Comparison of ENCODE assay signal across 17 cellular contexts in genomic region chr4:3834186-3834920, GRCh38.
"Had no signal": no experiment of that assay in that cellular context is flagged by ENCODE, and none has a peak within 500 bp of the region (broad histone marks: within the 10 kb centered on the region; RNA-seq: fewer than 3 reads in every experiment).

No MANE protein-coding gene starts in this region.

- H3K36me3 ChIP-seq: colonic mucosa, gastrocnemius medialis, right atrium auricular region, stomach, thoracic aorta had no signal

- H3K9me3 Mint-ChIP-seq: activated naive CD8-positive, alpha-beta T cell treated with anti-CD3 and anti-CD28 coated beads, Interleukin-2, amount 50 U/mL, for 24 hours; activated T-helper 1 cell treated with anti-CD3 and anti-CD28 coated beads, Interleukin-12 subunit alpha, Interleukin-12 subunit beta, Interleukin-2, Interleukin-4 antibody, amounts not matched to agents 30 ng/mL and 10 ng/mL and 1 ng/mL, durations not matched to agents 14 hours and 24 hours and 36 hours; T-helper 2 cell treated with Interferon-gamma antibody and Interleukin-4, amounts not matched to agents 5 μg/mL and 100 μg/mL, for 36 hours had no signal

- ATAC-seq: activated CD8-positive, alpha-beta T cell treated with anti-CD3 and anti-CD28 coated beads, Interleukin-2, amount 10 ng/mL, durations not matched to agents 7 days and 5 days; activated naive CD8-positive, alpha-beta T cell treated with anti-CD3 and anti-CD28 coated beads, Interleukin-2, amount 50 U/mL, for 24 hours; gastrocnemius medialis; naive thymus-derived CD4-positive, alpha-beta T cell had no signal

- H3K4me1 Mint-ChIP-seq: activated naive CD8-positive, alpha-beta T cell treated with anti-CD3 and anti-CD28 coated beads, Interleukin-2, amount 50 U/mL, for 24 hours had no signal

- H3K4me3 Mint-ChIP-seq: activated CD8-positive, alpha-beta T cell treated with anti-CD3 and anti-CD28 coated beads, Interleukin-2, amount 10 ng/mL, durations not matched to agents 7 days and 5 days; activated naive CD8-positive, alpha-beta T cell treated with anti-CD3 and anti-CD28 coated beads, Interleukin-2, amount 50 U/mL, for 24 hours; activated T-helper 1 cell treated with anti-CD3 and anti-CD28 coated beads, Interleukin-12 subunit alpha, Interleukin-12 subunit beta, Interleukin-2, Interleukin-4 antibody, amounts not matched to agents 30 ng/mL and 10 ng/mL and 1 ng/mL, durations not matched to agents 14 hours and 24 hours and 36 hours; T-helper 2 cell treated with Interferon-gamma antibody and Interleukin-4, amounts not matched to agents 5 μg/mL and 100 μg/mL, for 36 hours had no signal

- H3K9me3 ChIP-seq: colonic mucosa, gastrocnemius medialis, right atrium auricular region, thoracic aorta had no signal

- FAIRE-seq: astrocyte had no signal

- H3K4me3 ChIP-seq: colonic mucosa, gastrocnemius medialis, lung, right atrium auricular region, skin epidermis, stomach, thoracic aorta had no signal

- H3K27me3 ChIP-seq: colonic mucosa, right atrium auricular region had no signal

- DNase-seq: activated CD4-positive, alpha-beta T cell treated with anti-CD3 and anti-CD28 coated beads for 4 hours; activated CD8-positive, alpha-beta memory T cell treated with anti-CD3 and anti-CD28 coated beads, Interleukin-2, amount 50 U/mL, for 48 hours; activated CD8-positive, alpha-beta T cell treated with anti-CD3 and anti-CD28 coated beads, Interleukin-2, amount 10 ng/mL, durations not matched to agents 7 days and 5 days; activated naive CD4-positive, alpha-beta T cell; activated naive CD8-positive, alpha-beta T cell treated with anti-CD3 and anti-CD28 coated beads, Interleukin-2, amount 50 U/mL, for 24 hours; colonic mucosa; gastrocnemius medialis; kidney glomerular epithelial cell; naive thymus-derived CD4-positive, alpha-beta T cell; stomach had no signal

- H3K4me1 ChIP-seq: colonic mucosa, gastrocnemius medialis, right atrium auricular region, stomach had no signal

- H3K36me3 Mint-ChIP-seq: naive thymus-derived CD4-positive, alpha-beta T cell had no signal

- H3K27ac Mint-ChIP-seq: activated CD8-positive, alpha-beta T cell treated with anti-CD3 and anti-CD28 coated beads, Interleukin-2, amount 10 ng/mL, durations not matched to agents 7 days and 5 days; activated naive CD8-positive, alpha-beta T cell treated with anti-CD3 and anti-CD28 coated beads, Interleukin-2, amount 50 U/mL, for 24 hours; activated T-helper 1 cell treated with anti-CD3 and anti-CD28 coated beads, Interleukin-12 subunit alpha, Interleukin-12 subunit beta, Interleukin-2, Interleukin-4 antibody, amounts not matched to agents 30 ng/mL and 10 ng/mL and 1 ng/mL, durations not matched to agents 14 hours and 24 hours and 36 hours; naive thymus-derived CD4-positive, alpha-beta T cell; T-helper 2 cell treated with Interferon-gamma antibody and Interleukin-4, amounts not matched to agents 5 μg/mL and 100 μg/mL, for 36 hours had no signal

- H3K27ac ChIP-seq: colonic mucosa, gastrocnemius medialis, right atrium auricular region, skin epidermis, stomach, thoracic aorta had no signal
